ENCODE assay signal across 17 cellular contexts in genomic region chr7:111362660-111363059, GRCh38.
DNase-seq lines count a peak whose midpoint lies in the region; ATAC-seq and TF ChIP-seq lines count a peak whose summit lies in the region.
"Had no signal": no experiment of that assay in that cellular context is flagged by ENCODE, and none has a peak within 500 bp of the region (broad histone marks: within the 10 kb centered on the region; RNA-seq: fewer than 3 reads in every experiment).

No MANE protein-coding gene starts in this region.

- no peaks in the 10 kb centered on the region for H3K27me3 ChIP-seq in RWPE2 (ENCODE audit: insufficient read depth, poor library complexity, severe bottlenecking)
- H3K27me3 ChIP-seq: body of pancreas, heart left ventricle, left lung had no signal

- no peaks in the 10 kb centered on the region for H3K36me3 ChIP-seq in RWPE2 (ENCODE audit: low read depth)
- H3K36me3 ChIP-seq: heart left ventricle, left lung had no signal

- intact Hi-C loops in Calu3 (cut with micrococcal nuclease; ENCODE audit: unreplicated experiment): no loop called here

- no peak overlapping the region for H3K4me3 Mint-ChIP-seq in Calu3 (ENCODE audit: low read depth, unreplicated experiment)
- H3K4me3 Mint-ChIP-seq: activated CD4-positive, alpha-beta memory T cell treated with anti-CD3 and anti-CD28 coated beads for 36 hours; neural crest cell; stimulated activated naive CD8-positive, alpha-beta T cell treated with anti-CD3 and anti-CD28 coated beads, Interleukin-15, amount 100 ng/mL, for 72 hours had no signal

- CTCF ChIA-PET in Calu3 (lab: Charles Lee): no interaction called here

- H3K36me3 Mint-ChIP-seq in Calu3 (ENCODE audit: insufficient read depth, unreplicated experiment): no peaks in the 10 kb centered on the region
- H3K36me3 Mint-ChIP-seq: activated CD4-positive, alpha-beta memory T cell treated with anti-CD3 and anti-CD28 coated beads for 36 hours had no signal

- DNase-seq in GM04503 (ENCODE audit: low read depth) (peak; percentile 27), RWPE2 (ENCODE audit: low spot score) (no peak), fibroblast of gingiva (ENCODE audit: low read depth) (peak; percentile 45), skeletal muscle cell (ENCODE audit: low read depth) (peak; percentile 55), Calu3 (no peak), erythroblast (lab: John Stamatoyannopoulos, UW) (no peak)
- DNase-seq in activated CD4-positive, alpha-beta T cell treated with anti-CD3 and anti-CD28 coated beads, Interleukin-2, amount 50 U/mL, for 1 hour: no peak
- DNase-seq: activated CD4-positive, alpha-beta memory T cell treated with anti-CD3 and anti-CD28 coated beads for 36 hours; body of pancreas; COR-L47; heart left ventricle; left lung; NCI-H1105; NCI-H526 treated with DMSO at 0.1 percent for 48 hours; stimulated activated naive CD8-positive, alpha-beta T cell treated with anti-CD3 and anti-CD28 coated beads, Interleukin-15, amount 100 ng/mL, for 72 hours had no signal

- no peaks in the 10 kb centered on the region for H3K9me3 Mint-ChIP-seq in Calu3 (ENCODE audit: low read depth, unreplicated experiment)
- H3K9me3 Mint-ChIP-seq: activated CD4-positive, alpha-beta memory T cell treated with anti-CD3 and anti-CD28 coated beads for 36 hours; neural crest cell; stimulated activated naive CD8-positive, alpha-beta T cell treated with anti-CD3 and anti-CD28 coated beads, Interleukin-15, amount 100 ng/mL, for 72 hours had no signal

- no peaks in the 10 kb centered on the region for H3K27me3 Mint-ChIP-seq in Calu3 (ENCODE audit: unreplicated experiment)
- H3K27me3 Mint-ChIP-seq: activated CD4-positive, alpha-beta memory T cell treated with anti-CD3 and anti-CD28 coated beads for 36 hours; stimulated activated naive CD8-positive, alpha-beta T cell treated with anti-CD3 and anti-CD28 coated beads, Interleukin-15, amount 100 ng/mL, for 72 hours had no signal

- TF ChIP-seq POLR2A in erythroblast (IDR thresholded peaks at IDR 0.05; ENCODE audit: low read length): no peak

- H3K9me3 ChIP-seq in RWPE2 (ENCODE audit: severe bottlenecking): no peaks in the 10 kb centered on the region
- H3K9me3 ChIP-seq: body of pancreas, heart left ventricle, left lung had no signal

- H3K4me1 Mint-ChIP-seq in Calu3 (ENCODE audit: low read depth, unreplicated experiment): peaks cover 8% of the 10 kb centered on the region
- H3K4me1 Mint-ChIP-seq: stimulated activated naive CD8-positive, alpha-beta T cell treated with anti-CD3 and anti-CD28 coated beads, Interleukin-15, amount 100 ng/mL, for 72 hours had no signal

- no peak overlapping the region for H3K27ac Mint-ChIP-seq in Calu3 (ENCODE audit: unreplicated experiment)
- H3K27ac Mint-ChIP-seq: activated CD4-positive, alpha-beta memory T cell treated with anti-CD3 and anti-CD28 coated beads for 36 hours; stimulated activated naive CD8-positive, alpha-beta T cell treated with anti-CD3 and anti-CD28 coated beads, Interleukin-15, amount 100 ng/mL, for 72 hours had no signal

- peaks cover 41% of the 10 kb centered on the region for H3K4me1 ChIP-seq in RWPE2 (ENCODE audit: insufficient read depth, poor library complexity, severe bottlenecking)
- H3K4me1 ChIP-seq: body of pancreas, left lung had no signal

- no TSS peak for BruUV-seq in Calu3 (replicated peaks; lab: Mats Ljungman, UMichigan)

- H3K4me3 ChIP-seq in RWPE2 (ENCODE audit: severe bottlenecking) (no peak overlapping the region), skeletal muscle cell (ENCODE audit: low read depth, low read length) (no peak overlapping the region)
- H3K4me3 ChIP-seq: body of pancreas, heart left ventricle, left lung, skin epidermis had no signal

- peak; percentile 33; the same call in 2 of the 3 replicates for ATAC-seq in RWPE2 (ENCODE audit: low read depth)
- ATAC-seq: body of pancreas; heart left ventricle; left lung; stimulated activated naive CD8-positive, alpha-beta T cell treated with anti-CD3 and anti-CD28 coated beads, Interleukin-15, amount 100 ng/mL, for 72 hours had no signal

- peak overlapping the region; percentile 34 for H3K27ac ChIP-seq in RWPE2 (ENCODE audit: poor library complexity, severe bottlenecking)
- H3K27ac ChIP-seq: body of pancreas, heart left ventricle, left lung had no signal

- TF ChIP-seq CTCF in RWPE2 (IDR thresholded peaks at IDR 0.05; ENCODE audit: poor library complexity, severe bottlenecking) (no peak), Calu3 (IDR thresholded peaks at IDR 0.05; ENCODE audit: unreplicated experiment) (no peak)

Comparison
In these comparisons a context has a peak if more than half of its experiments do, and no peak if none do; other contexts are left out.
1. DNase-seq: peak in GM04503 (single experiment), fibroblast of gingiva (single experiment) and skeletal muscle cell (single experiment); none in RWPE2 (single experiment), Calu3 (single experiment), erythroblast (0 of 2) and activated CD4-positive, alpha-beta T cell treated with anti-CD3 and anti-CD28 coated beads, Interleukin-2, amount 50 U/mL, for 1 hour (single experiment).